ENCODE assay signal across 9 cellular contexts in genomic region chr7:112286294-112287086, GRCh38.
DNase-seq lines count a peak whose midpoint lies in the region; ATAC-seq and TF ChIP-seq lines count a peak whose summit lies in the region.
"Had no signal": no experiment of that assay in that cellular context is flagged by ENCODE, and none has a peak within 500 bp of the region (broad histone marks: within the 10 kb centered on the region; RNA-seq: fewer than 3 reads in every experiment).

No MANE protein-coding gene starts in this region.

- H3K27ac ChIP-seq in SJCRH30: peak overlapping the region; percentile 58

- TF ChIP-seq CTCF in GM13976 (IDR thresholded peaks at IDR 0.05; ENCODE audit: borderline replicate concordance, control extremely low read depth, extremely low read depth, insufficient read depth, missing control alignments): no peak

- peak overlapping the region; percentile 20; the same call in 1 of the 2 replicates for H3K4me3 ChIP-seq in SJCRH30

- no peaks in the 10 kb centered on the region for H3K27me3 ChIP-seq in SJCRH30

- DNase-seq in D341Med (ENCODE audit: low spot score) (peak; percentile 53), SJCRH30 (peak; percentile 88 to 92), HCEC 1CT (no peak), dedifferentiated amniotic fluid mesenchymal stem cell (ENCODE audit: extremely low spot score) (no peak), HuH-7.5 (ENCODE audit: low spot score) (no peak), GM13976 (ENCODE audit: low spot score) (no peak)
- DNase-seq: activated CD8-positive, alpha-beta memory T cell treated with anti-CD3 and anti-CD28 coated beads, Interleukin-2, amount 10 ng/mL, durations not matched to agents 7 days and 5 days had no signal

- ATAC-seq in GM21423 (IDR thresholded peaks at IDR 0.05; ENCODE audit: unreplicated experiment): peak; percentile 62
- peak; percentile 77 for ATAC-seq in HG03442 (IDR thresholded peaks at IDR 0.05; ENCODE audit: unreplicated experiment)
- ATAC-seq: activated CD8-positive, alpha-beta memory T cell treated with anti-CD3 and anti-CD28 coated beads, Interleukin-2, amount 10 ng/mL, durations not matched to agents 7 days and 5 days had no signal

- in situ Hi-C loops in GM13976 (cut with MboI; ENCODE audit: low sequenced_read_pairs, unreplicated experiment): no loop called here

- H3K36me3 ChIP-seq in SJCRH30: no peaks in the 10 kb centered on the region

- H3K9me3 ChIP-seq in SJCRH30 (replicated peaks): no peaks in the 10 kb centered on the region

- H3K4me1 ChIP-seq in SJCRH30: peaks cover 18% of the 10 kb centered on the region

Comparison
In these comparisons a context has a peak if more than half of its experiments do, and no peak if none do; other contexts are left out.
1. DNase-seq: peak in D341Med (single experiment) and SJCRH30 (2 of 2); none in HCEC 1CT (single experiment), dedifferentiated amniotic fluid mesenchymal stem cell (single experiment), HuH-7.5 (single experiment) and GM13976 (single experiment).